In the genomic region with DNA sequence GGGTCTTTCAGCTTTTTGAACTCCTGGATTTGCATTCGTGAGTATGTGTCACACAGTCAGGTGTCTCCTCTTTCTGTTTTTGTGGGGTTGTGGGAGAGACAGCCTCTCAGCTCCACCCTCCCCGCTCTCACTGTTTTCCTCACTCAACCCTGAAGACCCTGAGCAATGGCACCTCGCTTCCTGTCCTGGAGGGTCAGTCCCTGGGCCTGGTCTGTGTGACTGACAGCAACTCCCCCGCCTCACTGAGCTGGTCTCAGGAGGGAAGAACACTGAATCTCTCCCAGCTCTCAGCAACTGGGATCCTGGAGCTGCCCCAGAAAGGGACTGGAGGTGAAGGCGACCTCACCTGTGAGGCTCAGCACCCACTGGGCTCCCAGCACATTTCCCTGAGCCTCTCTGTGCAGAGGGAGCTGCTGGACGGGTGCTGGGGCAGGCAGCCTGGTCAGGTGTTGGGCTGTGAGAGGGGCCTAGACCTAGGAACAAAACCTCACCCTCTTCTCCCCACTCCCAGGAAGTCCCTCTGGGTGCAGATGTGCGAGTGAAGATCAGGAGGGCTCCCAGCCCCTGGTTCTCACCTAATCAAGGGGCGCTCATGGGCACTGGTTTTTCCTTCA, we compare ENCODE assay signal across 2 cellular contexts.
TF ChIP-seq lines count a peak whose summit lies in the region.

No MANE protein-coding gene starts in this region.

TF ChIP-seq in liver, 16 proteins besides CTCF, POLR2A, EP300 and RAD21:
- TF ChIP-seq, protein P1, sequence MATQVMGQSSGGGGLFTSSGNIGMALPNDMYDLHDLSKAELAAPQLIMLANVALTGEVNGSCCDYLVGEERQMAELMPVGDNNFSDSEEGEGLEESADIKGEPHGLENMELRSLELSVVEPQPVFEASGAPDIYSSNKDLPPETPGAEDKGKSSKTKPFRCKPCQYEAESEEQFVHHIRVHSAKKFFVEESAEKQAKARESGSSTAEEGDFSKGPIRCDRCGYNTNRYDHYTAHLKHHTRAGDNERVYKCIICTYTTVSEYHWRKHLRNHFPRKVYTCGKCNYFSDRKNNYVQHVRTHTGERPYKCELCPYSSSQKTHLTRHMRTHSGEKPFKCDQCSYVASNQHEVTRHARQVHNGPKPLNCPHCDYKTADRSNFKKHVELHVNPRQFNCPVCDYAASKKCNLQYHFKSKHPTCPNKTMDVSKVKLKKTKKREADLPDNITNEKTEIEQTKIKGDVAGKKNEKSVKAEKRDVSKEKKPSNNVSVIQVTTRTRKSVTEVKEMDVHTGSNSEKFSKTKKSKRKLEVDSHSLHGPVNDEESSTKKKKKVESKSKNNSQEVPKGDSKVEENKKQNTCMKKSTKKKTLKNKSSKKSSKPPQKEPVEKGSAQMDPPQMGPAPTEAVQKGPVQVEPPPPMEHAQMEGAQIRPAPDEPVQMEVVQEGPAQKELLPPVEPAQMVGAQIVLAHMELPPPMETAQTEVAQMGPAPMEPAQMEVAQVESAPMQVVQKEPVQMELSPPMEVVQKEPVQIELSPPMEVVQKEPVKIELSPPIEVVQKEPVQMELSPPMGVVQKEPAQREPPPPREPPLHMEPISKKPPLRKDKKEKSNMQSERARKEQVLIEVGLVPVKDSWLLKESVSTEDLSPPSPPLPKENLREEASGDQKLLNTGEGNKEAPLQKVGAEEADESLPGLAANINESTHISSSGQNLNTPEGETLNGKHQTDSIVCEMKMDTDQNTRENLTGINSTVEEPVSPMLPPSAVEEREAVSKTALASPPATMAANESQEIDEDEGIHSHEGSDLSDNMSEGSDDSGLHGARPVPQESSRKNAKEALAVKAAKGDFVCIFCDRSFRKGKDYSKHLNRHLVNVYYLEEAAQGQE (IDR thresholded peaks at IDR 0.05), result no peak
- TF ChIP-seq SP1 (IDR thresholded peaks at IDR 0.05), result no peak
- TF ChIP-seq TAF1 (conservative IDR thresholded peaks at IDR 0.05), result no peak
- TF ChIP-seq RXRA (IDR thresholded peaks at IDR 0.05), result no peak
- TF ChIP-seq HNF4G (IDR thresholded peaks at IDR 0.05), result no peak
- TF ChIP-seq YY1 (IDR thresholded peaks at IDR 0.05), result no peak
- TF ChIP-seq JUND (IDR thresholded peaks at IDR 0.05), result no peak
- no peak for TF ChIP-seq NR2F2 (IDR thresholded peaks at IDR 0.05)
- no peak for TF ChIP-seq HNF4A (conservative IDR thresholded peaks at IDR 0.05)
- TF ChIP-seq FOXA2 (IDR thresholded peaks at IDR 0.05), result no peak
- TF ChIP-seq ATF3 (IDR thresholded peaks at IDR 0.05), result no peak
- TF ChIP-seq ZBTB33 (IDR thresholded peaks at IDR 0.05), result no peak
- no peak for TF ChIP-seq EGR1 (IDR thresholded peaks at IDR 0.05; ENCODE audit: low read depth in 2 of 2)
- TF ChIP-seq, protein P2, sequence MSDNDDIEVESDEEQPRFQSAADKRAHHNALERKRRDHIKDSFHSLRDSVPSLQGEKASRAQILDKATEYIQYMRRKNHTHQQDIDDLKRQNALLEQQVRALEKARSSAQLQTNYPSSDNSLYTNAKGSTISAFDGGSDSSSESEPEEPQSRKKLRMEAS (IDR thresholded peaks at IDR 0.05), result no peak
- TF ChIP-seq FOXA1 (IDR thresholded peaks at IDR 0.05), result no peak
- TF ChIP-seq GABPA (IDR thresholded peaks at IDR 0.05 in 1 of 2, conservative IDR thresholded peaks at IDR 0.05 in 1 of 2), result no peak

TF ChIP-seq in HepG2, 621 proteins besides CTCF, POLR2A, EP300 and RAD21:
- TF ChIP-seq KDM5B (CRISPR knock-in tag; IDR thresholded peaks at IDR 0.05; ENCODE audit: borderline replicate concordance) (no peak), ZNF326 (CRISPR knock-in tag; IDR thresholded peaks at IDR 0.05; ENCODE audit: borderline replicate concordance) (no peak), ATM (IDR thresholded peaks at IDR 0.05; ENCODE audit: borderline replicate concordance) (no peak), JUN (CRISPR knock-in tag; IDR thresholded peaks at IDR 0.05) (no peak), ZFP90 (CRISPR knock-in tag; IDR thresholded peaks at IDR 0.05; ENCODE audit: borderline replicate concordance) (no peak), TOE1 (CRISPR knock-in tag; IDR thresholded peaks at IDR 0.05) (no peak)
- TF ChIP-seq, protein P3, sequence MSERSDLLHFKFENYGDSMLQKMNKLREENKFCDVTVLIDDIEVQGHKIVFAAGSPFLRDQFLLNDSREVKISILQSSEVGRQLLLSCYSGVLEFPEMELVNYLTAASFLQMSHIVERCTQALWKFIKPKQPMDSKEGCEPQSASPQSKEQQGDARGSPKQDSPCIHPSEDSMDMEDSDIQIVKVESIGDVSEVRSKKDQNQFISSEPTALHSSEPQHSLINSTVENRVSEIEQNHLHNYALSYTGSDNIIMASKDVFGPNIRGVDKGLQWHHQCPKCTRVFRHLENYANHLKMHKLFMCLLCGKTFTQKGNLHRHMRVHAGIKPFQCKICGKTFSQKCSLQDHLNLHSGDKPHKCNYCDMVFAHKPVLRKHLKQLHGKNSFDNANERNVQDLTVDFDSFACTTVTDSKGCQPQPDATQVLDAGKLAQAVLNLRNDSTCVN (CRISPR knock-in tag; IDR thresholded peaks at IDR 0.05; ENCODE audit: borderline replicate concordance), result no peak
- TF ChIP-seq, protein P4, sequence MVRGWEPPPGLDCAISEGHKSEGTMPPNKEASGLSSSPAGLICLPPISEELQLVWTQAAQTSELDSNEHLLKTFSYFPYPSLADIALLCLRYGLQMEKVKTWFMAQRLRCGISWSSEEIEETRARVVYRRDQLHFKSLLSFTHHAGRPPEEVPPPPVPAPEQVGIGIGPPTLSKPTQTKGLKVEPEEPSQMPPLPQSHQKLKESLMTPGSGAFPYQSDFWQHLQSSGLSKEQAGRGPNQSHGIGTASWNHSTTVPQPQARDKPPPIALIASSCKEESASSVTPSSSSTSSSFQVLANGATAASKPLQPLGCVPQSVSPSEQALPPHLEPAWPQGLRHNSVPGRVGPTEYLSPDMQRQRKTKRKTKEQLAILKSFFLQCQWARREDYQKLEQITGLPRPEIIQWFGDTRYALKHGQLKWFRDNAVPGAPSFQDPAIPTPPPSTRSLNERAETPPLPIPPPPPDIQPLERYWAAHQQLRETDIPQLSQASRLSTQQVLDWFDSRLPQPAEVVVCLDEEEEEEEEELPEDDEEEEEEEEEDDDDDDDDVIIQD (CRISPR knock-in tag; IDR thresholded peaks at IDR 0.05; ENCODE audit: low read depth), result no peak
